Comparison of ENCODE assay signal across 8 cellular contexts in the genomic region with DNA sequence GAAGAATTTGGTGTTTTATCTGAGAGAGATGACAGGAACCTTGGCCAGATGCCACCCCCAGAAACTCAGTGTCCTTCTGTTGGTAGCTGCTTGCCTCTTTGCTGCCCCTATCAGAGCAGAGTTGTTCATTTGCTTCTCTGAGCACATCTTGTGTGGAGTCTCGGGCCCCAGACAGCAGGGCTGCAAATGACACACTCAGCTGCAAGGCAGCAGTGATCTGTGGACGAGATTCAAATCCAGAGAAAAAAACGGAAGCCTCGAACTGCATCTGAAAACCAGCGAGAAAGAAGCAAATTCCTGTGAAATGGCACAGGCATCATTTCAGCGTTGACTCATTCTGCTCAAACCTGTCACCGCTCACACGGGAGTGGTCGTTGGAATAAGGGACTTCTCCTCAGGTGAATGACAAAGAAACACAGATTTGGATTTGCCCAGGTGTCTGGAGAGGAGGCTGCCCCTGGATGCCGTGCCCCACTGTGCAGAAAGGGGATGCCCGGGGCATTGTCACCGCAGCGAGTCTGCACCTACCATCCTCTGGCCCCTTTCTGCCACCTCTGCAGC.
DNase-seq lines count a peak whose midpoint lies in the region; ATAC-seq and TF ChIP-seq lines count a peak whose summit lies in the region.

No MANE protein-coding gene starts in this region.

- peaks cover 56% of the 10 kb centered on the region for H3K4me1 ChIP-seq in Loucy (ENCODE audit: insufficient read depth, low read length, poor library complexity, severe bottlenecking)
- peaks cover 25 to 34% of the 10 kb centered on the region in 2 donors for H3K4me1 ChIP-seq in naive thymus-derived CD4-positive, alpha-beta T cell (ENCODE audit: control insufficient read depth in 2 of 2, insufficient read depth in 2 of 2, low read length in 2 of 2)
- H3K4me1 ChIP-seq in thyroid gland, result peaks cover 0 to 12% of the 10 kb centered on the region in 2 donors

- no peaks in the 10 kb centered on the region for H3K27me3 Mint-ChIP-seq in naive thymus-derived CD4-positive, alpha-beta T cell

- WGBS in thyroid gland, 2 donors, result 64 to 77% methylated on average over 12 to 13 of the region's 13 CpGs

- no peaks in the 10 kb centered on the region for H3K79me2 ChIP-seq in Loucy (ENCODE audit: insufficient read depth, low read length)

- H3F3A ChIP-seq in Loucy (ENCODE audit: low read depth), result peaks cover 15% of the 10 kb centered on the region

- TF ChIP-seq CTCF in AG09309 (IDR thresholded peaks at IDR 0.05; ENCODE audit: control insufficient read depth, insufficient read depth, low read depth, low read length, missing control alignments) (no peak), Loucy (conservative IDR thresholded peaks at IDR 0.05; ENCODE audit: low read length) (peak; percentile 32), thyroid gland (IDR thresholded peaks at IDR 0.05) (no peak)

- intact Hi-C loops in naive thymus-derived CD4-positive, alpha-beta T cell (cut with micrococcal nuclease), result loop anchor here in 1 of 2 donors (10.0 kb wide), 3 partner anchors 113 to 247 kb away; no protein-coding TSS in a partner anchor
- intact Hi-C loops in thyroid gland (cut with DNase I), result no loop called here

- H3K4me1 Mint-ChIP-seq in naive thymus-derived CD4-positive, alpha-beta T cell, result peaks cover 42 to 83% (median 62%) of the 10 kb centered on the region in 7 donors

- peak overlapping the region; percentile 79 for H3K27ac ChIP-seq in naive thymus-derived CD4-positive, alpha-beta T cell (ENCODE audit: low read depth, low read length)
- H3K27ac ChIP-seq in thyroid gland, result peak overlapping the region in 2 of 3 donors; percentile 30 to 33

- H3K9ac ChIP-seq in Loucy (ENCODE audit: low read depth, low read length, poor library complexity, severe bottlenecking), result peak overlapping the region; percentile 74

- peak overlapping the region; percentile 80 for H3K4me2 ChIP-seq in Loucy (ENCODE audit: low read depth, low read length, poor library complexity, severe bottlenecking)

- H3K36me3 ChIP-seq in Loucy (ENCODE audit: insufficient read depth, low read length) (no peaks in the 10 kb centered on the region), thyroid gland (no peaks in the 10 kb centered on the region)
- no peaks in the 10 kb centered on the region for H3K36me3 ChIP-seq in naive thymus-derived CD4-positive, alpha-beta T cell (ENCODE audit: control insufficient read depth in 2 of 3, insufficient read depth in 3 of 3, low read length in 3 of 3)

- H3K27me3 ChIP-seq in Loucy (ENCODE audit: insufficient read depth, low read length, poor library complexity, severe bottlenecking) (no peaks in the 10 kb centered on the region), thyroid gland (no peaks in the 10 kb centered on the region)
- no peaks in the 10 kb centered on the region for H3K27me3 ChIP-seq in naive thymus-derived CD4-positive, alpha-beta T cell (ENCODE audit: control insufficient read depth in 2 of 2, insufficient read depth in 2 of 2, low read length in 2 of 2)

- peak overlapping the region; percentile 78 to 88 (median 82) for H3K4me3 Mint-ChIP-seq in naive thymus-derived CD4-positive, alpha-beta T cell

- peaks cover 0 to 8% (median 0%) of the 10 kb centered on the region in 11 donors for H3K9me3 Mint-ChIP-seq in naive thymus-derived CD4-positive, alpha-beta T cell

- DNase-seq in AG09309 (ENCODE audit: low read depth), result peak; percentile 2
- peak; percentile 32 for DNase-seq in activated T-helper 1 cell treated with Interleukin-2 at 50 U/mL for 16 hours (ENCODE audit: low read depth)
- DNase-seq in naive thymus-derived CD4-positive, alpha-beta T cell, result peak in 3 of 9 donors; percentile 20 to 79 (median 51)
- DNase-seq in thyroid gland, result peak in 1 of 2 donors; percentile 13
- DNase-seq in NCI-H2171 (lab: John Stamatoyannopoulos, UW), result no peak

- ATAC-seq in GM21390 (IDR thresholded peaks at IDR 0.05; ENCODE audit: unreplicated experiment) (peak; percentile 38), HG02610 (IDR thresholded peaks at IDR 0.05; ENCODE audit: unreplicated experiment) (no peak)
- ATAC-seq in naive thymus-derived CD4-positive, alpha-beta T cell, result peak; percentile 65

- no peak for TF ChIP-seq POLR2A in thyroid gland (IDR thresholded peaks at IDR 0.05)

- no peaks in the 10 kb centered on the region for H3K9me2 ChIP-seq in Loucy (replicated peaks; ENCODE audit: low read depth, low read length)

- no peaks in the 10 kb centered on the region for H4K20me1 ChIP-seq in Loucy (ENCODE audit: insufficient read depth, low read length, poor library complexity, severe bottlenecking)

- H3K36me3 Mint-ChIP-seq in naive thymus-derived CD4-positive, alpha-beta T cell, result peaks cover 0 to 26% (median 0%) of the 10 kb centered on the region in 5 donors

- H3K4me3 ChIP-seq in AG09309 (ENCODE audit: control insufficient read depth, low read depth, low read length) (no peak overlapping the region), Loucy (ENCODE audit: low read length, poor library complexity, severe bottlenecking) (peak overlapping the region; percentile 72), thyroid gland (replicated peaks in 1 of 3) (no peak overlapping the region)
- peak overlapping the region; percentile 54 for H3K4me3 ChIP-seq in naive thymus-derived CD4-positive, alpha-beta T cell (ENCODE audit: low read length)

- peak overlapping the region; percentile 47 for H2AFZ ChIP-seq in Loucy (ENCODE audit: low read length)

- POLR2A ChIA-PET in naive thymus-derived CD4-positive, alpha-beta T cell (lab: Charles Lee), result interaction anchor here (0.8 to 4.2 kb wide), 24 partner anchors 8 to 1160 kb away, joined by 3 to 30 read pairs (median 4); a partner anchor contains a TSS

- H3K9me3 ChIP-seq in Loucy (ENCODE audit: insufficient read depth, low read depth, low read length) (no peaks in the 10 kb centered on the region), thyroid gland (no peaks in the 10 kb centered on the region)
- no peaks in the 10 kb centered on the region for H3K9me3 ChIP-seq in naive thymus-derived CD4-positive, alpha-beta T cell (ENCODE audit: control insufficient read depth in 2 of 3, low read length in 3 of 3)

- H3K27ac Mint-ChIP-seq in naive thymus-derived CD4-positive, alpha-beta T cell, result peak overlapping the region; percentile 91 to 99 (median 96)

- CTCF ChIA-PET in naive thymus-derived CD4-positive, alpha-beta T cell (lab: Charles Lee), result interaction anchor here (0.7 to 3.6 kb wide), 12 partner anchors 9 to 279 kb away, joined by 3 to 35 read pairs (median 4); a partner anchor contains a TSS

Comparison
In these comparisons a context has a peak if more than half of its experiments do, and no peak if none do; other contexts are left out.
1. H3K4me3 ChIP-seq: peak in Loucy (single experiment) and naive thymus-derived CD4-positive, alpha-beta T cell (single experiment); none in AG09309 (single experiment) and thyroid gland (0 of 3).